ENCODE assay signal across 21 cellular contexts in genomic region chr2:156944871-156945270, GRCh38.
"Had no signal": no experiment of that assay in that cellular context is flagged by ENCODE, and none has a peak within 500 bp of the region (broad histone marks: within the 10 kb centered on the region; RNA-seq: fewer than 3 reads in every experiment).

No MANE protein-coding gene starts in this region.

- H3K36me3 Mint-ChIP-seq: activated CD8-positive, alpha-beta memory T cell treated with anti-CD3 and anti-CD28 coated beads, Interleukin-2, amount 10 ng/mL, durations not matched to agents 7 days and 5 days; activated naive CD4-positive, alpha-beta T cell treated with anti-CD3 and anti-CD28 coated beads, Interleukin-2, amount 50 U/mL, for 24 hours; T-cell had no signal

- H3K27ac Mint-ChIP-seq: activated B cell treated with CpG ODN at 0.5 μM for 24 hours; activated CD4-positive, alpha-beta T cell treated with anti-CD3 and anti-CD28 coated beads, Interleukin-2, amount 10 ng/mL, durations not matched to agents 24 days and 14 days; activated CD8-positive, alpha-beta memory T cell treated with anti-CD3 and anti-CD28 coated beads, Interleukin-2, amount 10 ng/mL, durations not matched to agents 7 days and 5 days; activated naive CD4-positive, alpha-beta T cell treated with anti-CD3 and anti-CD28 coated beads, Interleukin-2, amount 50 U/mL, for 24 hours; activated T-cell treated with anti-CD3 and anti-CD28 coated beads, Interleukin-2, amount 50 U/mL, for 24 hours; activated T-helper 1 cell treated with anti-CD3 and anti-CD28 coated beads, Interleukin-12 subunit alpha, Interleukin-12 subunit beta, Interleukin-2, Interleukin-4 antibody, amounts not matched to agents 30 ng/mL and 10 ng/mL and 1 ng/mL, durations not matched to agents 14 hours and 24 hours and 36 hours; T-cell had no signal

- ATAC-seq: activated CD8-positive, alpha-beta memory T cell treated with anti-CD3 and anti-CD28 coated beads, Interleukin-2, amount 10 ng/mL, durations not matched to agents 7 days and 5 days; T-cell had no signal

- H3K9me3 Mint-ChIP-seq: activated CD4-positive, alpha-beta T cell treated with anti-CD3 and anti-CD28 coated beads, Interleukin-2, amount 10 ng/mL, durations not matched to agents 24 days and 14 days; activated T-cell treated with anti-CD3 and anti-CD28 coated beads, Interleukin-2, amount 50 U/mL, for 24 hours; activated T-helper 1 cell treated with anti-CD3 and anti-CD28 coated beads, Interleukin-12 subunit alpha, Interleukin-12 subunit beta, Interleukin-2, Interleukin-4 antibody, amounts not matched to agents 30 ng/mL and 10 ng/mL and 1 ng/mL, durations not matched to agents 14 hours and 24 hours and 36 hours; T-cell had no signal

- H3K4me3 Mint-ChIP-seq: activated B cell treated with CpG ODN at 0.5 μM for 24 hours; activated CD4-positive, alpha-beta T cell treated with anti-CD3 and anti-CD28 coated beads, Interleukin-2, amount 10 ng/mL, durations not matched to agents 24 days and 14 days; activated CD8-positive, alpha-beta memory T cell treated with anti-CD3 and anti-CD28 coated beads, Interleukin-2, amount 10 ng/mL, durations not matched to agents 7 days and 5 days; activated naive CD4-positive, alpha-beta T cell treated with anti-CD3 and anti-CD28 coated beads, Interleukin-2, amount 50 U/mL, for 24 hours; activated T-cell treated with anti-CD3 and anti-CD28 coated beads, Interleukin-2, amount 50 U/mL, for 24 hours; activated T-helper 1 cell treated with anti-CD3 and anti-CD28 coated beads, Interleukin-12 subunit alpha, Interleukin-12 subunit beta, Interleukin-2, Interleukin-4 antibody, amounts not matched to agents 30 ng/mL and 10 ng/mL and 1 ng/mL, durations not matched to agents 14 hours and 24 hours and 36 hours; T-cell had no signal

- H3K27ac ChIP-seq: SK-N-MC had no signal

- DNase-seq: activated B cell treated with CpG ODN at 0.5 μM for 24 hours; activated CD4-positive, alpha-beta T cell treated with anti-CD3 and anti-CD28 coated beads for 1 hour; activated CD4-positive, alpha-beta T cell treated with anti-CD3 and anti-CD28 coated beads, Interleukin-2, amount 10 ng/mL, durations not matched to agents 24 days and 14 days; activated CD4-positive, alpha-beta T cell treated with anti-CD3 and anti-CD28 coated beads, Interleukin-2, amount 50 U/mL, for 48 hours; activated CD8-positive, alpha-beta memory T cell treated with anti-CD3 and anti-CD28 coated beads, Interleukin-2, amount 10 ng/mL, durations not matched to agents 7 days and 5 days; activated effector memory CD4-positive, alpha-beta T cell treated with Interleukin-2 at 50 U/mL for 16 hours; activated naive CD4-positive, alpha-beta T cell; activated T-cell treated with anti-CD3 and anti-CD28 coated beads, Interleukin-2, amount 50 U/mL, for 24 hours; amygdala; KG1; NCI-H1930; NCI-H2171 treated with DMSO at 0.1 percent for 48 hours; NCI-H226; NCI-H526; NCI-H82; T-cell; T-helper 2 cell; T1000 had no signal

- H3K4me3 ChIP-seq: SK-N-MC had no signal

- H3K4me1 Mint-ChIP-seq: activated B cell treated with CpG ODN at 0.5 μM for 24 hours; activated CD4-positive, alpha-beta T cell treated with anti-CD3 and anti-CD28 coated beads, Interleukin-2, amount 10 ng/mL, durations not matched to agents 24 days and 14 days; activated CD8-positive, alpha-beta memory T cell treated with anti-CD3 and anti-CD28 coated beads, Interleukin-2, amount 10 ng/mL, durations not matched to agents 7 days and 5 days; activated naive CD4-positive, alpha-beta T cell treated with anti-CD3 and anti-CD28 coated beads, Interleukin-2, amount 50 U/mL, for 24 hours; T-cell had no signal

- H3K27me3 Mint-ChIP-seq: activated B cell treated with CpG ODN at 0.5 μM for 24 hours; activated CD8-positive, alpha-beta memory T cell treated with anti-CD3 and anti-CD28 coated beads, Interleukin-2, amount 10 ng/mL, durations not matched to agents 7 days and 5 days; activated naive CD4-positive, alpha-beta T cell treated with anti-CD3 and anti-CD28 coated beads, Interleukin-2, amount 50 U/mL, for 24 hours; activated T-cell treated with anti-CD3 and anti-CD28 coated beads, Interleukin-2, amount 50 U/mL, for 24 hours; T-cell had no signal
